ENCODE assay signal across 9 cellular contexts in genomic region chr17:55348749-55349354, GRCh38.
DNase-seq lines count a peak whose midpoint lies in the region; ATAC-seq, FAIRE-seq and TF ChIP-seq lines count a peak whose summit lies in the region.
"Had no signal": no experiment of that assay in that cellular context is flagged by ENCODE, and none has a peak within 500 bp of the region (broad histone marks: within the 10 kb centered on the region; RNA-seq: fewer than 3 reads in every experiment).

No MANE protein-coding gene starts in this region.

- H3K4me3 Mint-ChIP-seq in natural killer cell = no peak overlapping the region
- H3K4me3 Mint-ChIP-seq: activated naive CD8-positive, alpha-beta T cell treated with anti-CD3 and anti-CD28 coated beads, Interleukin-2, amount 10 ng/mL, durations not matched to agents 7 days and 5 days had no signal

- peak; percentile 78 for TF ChIP-seq CTCF in GM10266 (IDR thresholded peaks at IDR 0.05; ENCODE audit: control insufficient read depth, insufficient read depth, low read depth, missing control alignments)
- TF ChIP-seq CTCF in natural killer cell (IDR thresholded peaks at IDR 0.05) = peak; percentile 78

- peaks cover 5 to 6% of the 10 kb centered on the region in 2 donors for H3K4me1 Mint-ChIP-seq in natural killer cell

- peak; percentile 46 for DNase-seq in GM10266 (ENCODE audit: extremely low spot score)
- peak; percentile 62 for DNase-seq in NCI-H774 (lab: John Stamatoyannopoulos, UW)
- peak; percentile 27 for DNase-seq in activated CD8-positive, alpha-beta memory T cell treated with anti-CD3 and anti-CD28 coated beads, Interleukin-2, amount 50 U/mL, for 4 hours
- peak; percentile 20 for DNase-seq in natural killer cell
- peak; percentile 63 for DNase-seq in urothelium cell line (ENCODE audit: low spot score)
- no peak for DNase-seq in activated CD4-positive, CD25-positive, alpha-beta regulatory T cell (lab: John Stamatoyannopoulos, UW)
- DNase-seq: activated naive CD8-positive, alpha-beta T cell treated with anti-CD3 and anti-CD28 coated beads, Interleukin-2, amount 10 ng/mL, durations not matched to agents 7 days and 5 days had no signal

- no peak overlapping the region for H3K27ac Mint-ChIP-seq in natural killer cell
- H3K27ac Mint-ChIP-seq: activated naive CD8-positive, alpha-beta T cell treated with anti-CD3 and anti-CD28 coated beads, Interleukin-2, amount 10 ng/mL, durations not matched to agents 7 days and 5 days had no signal

- no peaks in the 10 kb centered on the region for H3K36me3 Mint-ChIP-seq in natural killer cell

- ATAC-seq in HG03432 (IDR thresholded peaks at IDR 0.05; ENCODE audit: unreplicated experiment) (peak; percentile 62), esophagus mucosa (peak; percentile 70), natural killer cell (peak; percentile 59 to 75 (median 61))

- no peak for FAIRE-seq in urothelium cell line (lab: Jason Lieb, UNC)

- intact Hi-C loops in natural killer cell (cut with micrococcal nuclease) = loop anchor here (2.0 kb wide), 1 partner anchor 356 kb away; no protein-coding TSS in a partner anchor

- no peaks in the 10 kb centered on the region for H3K9me3 Mint-ChIP-seq in natural killer cell

- H3K27me3 Mint-ChIP-seq in natural killer cell (ENCODE audit: low read depth in 2 of 2) = no peaks in the 10 kb centered on the region

Comparison
In these comparisons a context has a peak if more than half of its experiments do, and no peak if none do; other contexts are left out.
1. DNase-seq: peak in GM10266 (single experiment), NCI-H774 (single experiment), activated CD8-positive, alpha-beta memory T cell treated with anti-CD3 and anti-CD28 coated beads, Interleukin-2, amount 50 U/mL, for 4 hours (single experiment), natural killer cell (single experiment) and urothelium cell line (single experiment); none in activated CD4-positive, CD25-positive, alpha-beta regulatory T cell (0 of 4).
2. Peak in every context shown above with its lines, with median percentiles within 50 percentile points of each other: ATAC-seq.